8 cellular contexts compared by ENCODE assay signal in the genomic region with DNA sequence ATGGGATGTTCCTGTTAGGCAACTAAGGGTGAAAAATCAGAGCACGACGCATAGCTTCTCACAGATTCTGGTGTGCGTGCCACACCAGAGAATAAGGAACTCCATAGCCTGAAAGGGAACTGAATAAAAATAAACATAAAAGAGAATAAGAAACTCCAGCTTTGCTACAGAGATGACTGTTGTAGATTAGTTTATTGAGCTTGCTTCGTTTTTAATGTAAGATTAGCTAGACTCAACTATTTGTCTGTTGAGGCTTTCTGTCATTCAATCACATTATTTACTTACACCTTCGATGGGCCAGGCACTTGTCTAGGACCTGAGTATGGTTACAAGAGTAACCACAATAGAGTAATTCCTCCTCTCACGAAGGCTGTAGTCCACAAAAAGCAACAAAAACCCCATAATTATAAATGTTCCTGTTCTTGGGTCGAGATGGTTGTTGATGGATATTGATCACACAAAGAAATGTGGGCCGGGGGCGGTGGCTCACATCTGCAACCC.
A peak's percentile ranks its signal among the peaks of the same experiment; 100 is the strongest.
DNase-seq lines count a peak whose midpoint lies in the region; ATAC-seq and TF ChIP-seq lines count a peak whose summit lies in the region.

No MANE protein-coding gene starts in this region.

- ATAC-seq in HG02588 (IDR thresholded peaks at IDR 0.05; ENCODE audit: unreplicated experiment) (no peak), GM18519 (IDR thresholded peaks at IDR 0.05; ENCODE audit: low FRiP score, unreplicated experiment) (no peak)

- H3K4me1 ChIP-seq in muscle layer of colon (ENCODE audit: insufficient read depth, low read length), result peaks cover 25% of the 10 kb centered on the region

- H3K27me3 ChIP-seq in HL-60 (ENCODE audit: insufficient read depth, poor library complexity, severe bottlenecking) (no peaks in the 10 kb centered on the region), muscle layer of colon (ENCODE audit: control insufficient read depth in 1 of 2, insufficient read depth in 2 of 2, low read length in 2 of 2) (no peaks in the 10 kb centered on the region)

- H3K27ac ChIP-seq in HL-60 (replicated peaks), result peak overlapping the region; percentile 93
- peak overlapping the region; percentile 93 for H3K27ac ChIP-seq in muscle layer of colon (ENCODE audit: low read depth, low read length)

- in situ Hi-C loops in astrocyte of the spinal cord (cut with HindIII; ENCODE audit: low sequenced_read_pairs), result no loop called here

- TF ChIP-seq CTCF in HL-60 (IDR thresholded peaks at IDR 0.05; ENCODE audit: insufficient read depth, low read length) (no peak), astrocyte of the spinal cord (IDR thresholded peaks at IDR 0.05; ENCODE audit: low read depth, low read length) (no peak)

- peaks cover 33% of the 10 kb centered on the region for H3K36me3 ChIP-seq in muscle layer of colon (ENCODE audit: insufficient read depth, low read length)

- H3K4me3 ChIP-seq in HL-60 (replicated peaks; ENCODE audit: insufficient read depth, low read length) (peak overlapping the region; percentile 41), astrocyte of the spinal cord (ENCODE audit: low read depth, low read length) (peak overlapping the region; percentile 68), muscle layer of colon (ENCODE audit: low read depth in 1 of 2, low read length in 2 of 2) (peak overlapping the region; percentile 42 to 92)

- H3K9me3 ChIP-seq in muscle layer of colon (ENCODE audit: low read length), result no peaks in the 10 kb centered on the region

- DNase-seq in AML-193 (lab: John Stamatoyannopoulos, UW) (peak; percentile 25 to 43), HL-60 (ENCODE audit: low read depth in 1 of 2, low spot score in 1 of 2) (no peak), astrocyte of the spinal cord (ENCODE audit: low read depth, low spot score) (no peak), NCI-H446 (lab: John Stamatoyannopoulos, UW) (no peak)
- no peak for DNase-seq in central memory CD4-positive, alpha-beta T cell

- no peak overlapping the region for H3K9ac ChIP-seq in muscle layer of colon (ENCODE audit: low read length)

Comparison
In these comparisons a context has a peak if more than half of its experiments do, and no peak if none do; other contexts are left out.
1. DNase-seq: peak in AML-193 (2 of 2); none in HL-60 (0 of 2), astrocyte of the spinal cord (single experiment), NCI-H446 (0 of 2) and central memory CD4-positive, alpha-beta T cell (single experiment).
2. Peak in every context shown above with its lines, with median percentiles within 50 percentile points of each other: H3K4me3 ChIP-seq.